8 cellular contexts compared by ENCODE assay signal in genomic region chr16:4944333-4945281, GRCh38. TPM values are rescaled to one million over a fixed set of nuclear protein-coding genes. Genes with fewer than 3 reads are reported as not detected.
DNase-seq lines count a peak whose midpoint lies in the region; TF ChIP-seq lines count a peak whose summit lies in the region.

No MANE protein-coding gene starts in this region.

- no peak overlapping the region for H3K4me3 Mint-ChIP-seq in CD4-positive, alpha-beta memory T cell

- H3K27ac ChIP-seq in CD4-positive, alpha-beta memory T cell (ENCODE audit: low read depth, low read length) = no peak overlapping the region

- no peak for TF ChIP-seq CTCF in AG10803 (conservative IDR thresholded peaks at IDR 0.05; ENCODE audit: low read length)

- no peaks in the 10 kb centered on the region for H3K9me3 Mint-ChIP-seq in CD4-positive, alpha-beta memory T cell

- H3K4me1 ChIP-seq in CD4-positive, alpha-beta memory T cell (ENCODE audit: insufficient read depth, low read length) = no peaks in the 10 kb centered on the region

- H3K36me3 Mint-ChIP-seq in CD4-positive, alpha-beta memory T cell = peaks cover 0 to 4% of the 10 kb centered on the region in 2 donors

- no peaks in the 10 kb centered on the region for H3K36me3 ChIP-seq in CD4-positive, alpha-beta memory T cell (ENCODE audit: insufficient read depth, low read length)

- intact Hi-C loops in CD4-positive, alpha-beta memory T cell (cut with micrococcal nuclease) = no loop called here

- H3K9me3 ChIP-seq in CD4-positive, alpha-beta memory T cell (ENCODE audit: control insufficient read depth in 1 of 2, low read length in 2 of 2) = no peaks in the 10 kb centered on the region

- H3K4me3 ChIP-seq in AG10803 (ENCODE audit: low read length) = peak overlapping the region; percentile 5; the same call in 1 of the 2 replicates
- H3K4me3 ChIP-seq in CD4-positive, alpha-beta memory T cell (ENCODE audit: low read length in 2 of 2) = no peak overlapping the region

- CTCF ChIA-PET in CD4-positive, alpha-beta memory T cell (lab: Charles Lee; ENCODE audit: partially characterized antibody) = no interaction called here

- H3K4me1 Mint-ChIP-seq in CD4-positive, alpha-beta memory T cell = no peaks in the 10 kb centered on the region

- POLR2A ChIA-PET in CD4-positive, alpha-beta memory T cell (lab: Charles Lee; ENCODE audit: partially characterized antibody) = no interaction called here

- DNase-seq in AG10803 (ENCODE audit: low read depth) (peak; percentile 96), HuH-7 (ENCODE audit: low spot score) (peak; percentile 44), RPMI8226 (peak; percentile 99), fibroblast of peridontal ligament (ENCODE audit: extremely low read depth) (peak; percentile 98), non-pigmented ciliary epithelial cell (ENCODE audit: low read depth) (peak; percentile 68), NK-92 (lab: John Stamatoyannopoulos, UW; ENCODE audit: unreplicated experiment) (no peak), cerebellar nuclear complex (lab: John Stamatoyannopoulos, UW) (no peak)
- DNase-seq in CD4-positive, alpha-beta memory T cell = no peak

- H3K27ac Mint-ChIP-seq in CD4-positive, alpha-beta memory T cell = no peak overlapping the region

- peaks cover 9 to 21% of the 10 kb centered on the region in 2 donors for H3K27me3 Mint-ChIP-seq in CD4-positive, alpha-beta memory T cell

- no peaks in the 10 kb centered on the region for H3K27me3 ChIP-seq in CD4-positive, alpha-beta memory T cell (ENCODE audit: insufficient read depth, low read length)

RNA-seq across cellular contexts. Expression of gene PPL, which starts 7.7 kb away (rescaled TPM):
- total RNA-seq in CD4-positive, alpha-beta memory T cell = not detected
- under 1 TPM in 1 of 2 donors, not detected in 1; 0.39 TPM for polyA plus RNA-seq in CD4-positive, alpha-beta memory T cell

RNA-seq across cellular contexts. Expression of gene SEC14L5, which starts 13.5 kb away (rescaled TPM):
- not detected for total RNA-seq in CD4-positive, alpha-beta memory T cell
- not detected for polyA plus RNA-seq in CD4-positive, alpha-beta memory T cell

Comparison
In these comparisons a context has a peak if more than half of its experiments do, and no peak if none do; other contexts are left out.
1. DNase-seq: peak in AG10803 (single experiment), HuH-7 (single experiment), RPMI8226 (single experiment), fibroblast of peridontal ligament (single experiment) and non-pigmented ciliary epithelial cell (single experiment); none in NK-92 (single experiment), CD4-positive, alpha-beta memory T cell (0 of 5) and cerebellar nuclear complex (0 of 2).